Comparison of ENCODE assay signal across 8 cellular contexts in genomic region chr1:235648954-235649721, GRCh38. TPM values are rescaled to one million over a fixed set of nuclear protein-coding genes. Genes with fewer than 3 reads are reported as not detected.
DNase-seq lines count a peak whose midpoint lies in the region; ATAC-seq, FAIRE-seq and TF ChIP-seq lines count a peak whose summit lies in the region.

No MANE protein-coding gene starts in this region.

- TF ChIP-seq CTCF in GM10248 (IDR thresholded peaks at IDR 0.05; ENCODE audit: control extremely low read depth, extremely low read depth, low read depth, missing control alignments) (no peak), parathyroid adenoma (IDR thresholded peaks at IDR 0.05) (no peak)

- H3K9me2 ChIP-seq in Karpas-422 (replicated peaks; ENCODE audit: insufficient read depth, low read length): no peaks in the 10 kb centered on the region

- DNase-seq in GM10248 (ENCODE audit: extremely low spot score): peak; percentile 73
- peak; percentile 58 for DNase-seq in RPMI7951 (ENCODE audit: low read depth)
- peak; percentile 80 for DNase-seq in activated naive CD4-positive, alpha-beta T cell treated with anti-CD3 and anti-CD28 coated beads for 36 hours
- DNase-seq in glomerular visceral epithelial cell (ENCODE audit: extremely low spot score): peak; percentile 70
- DNase-seq in Karpas-422: no peak
- DNase-seq in RCC 7860 (ENCODE audit: low spot score): no peak

- H3K9me3 Mint-ChIP-seq in activated naive CD4-positive, alpha-beta T cell treated with anti-CD3 and anti-CD28 coated beads for 36 hours: peaks cover 7% of the 10 kb centered on the region

- H3K36me3 Mint-ChIP-seq in activated naive CD4-positive, alpha-beta T cell treated with anti-CD3 and anti-CD28 coated beads for 36 hours (ENCODE audit: low read depth): peaks cover 4% of the 10 kb centered on the region

- intact Hi-C loops in activated naive CD4-positive, alpha-beta T cell treated with anti-CD3 and anti-CD28 coated beads for 36 hours (cut with micrococcal nuclease): loop anchor here (10.0 kb wide), 1 partner anchor 416 kb away; the partner anchor contains the start of gene NID1

- H3K9me3 ChIP-seq in parathyroid adenoma (ENCODE audit: control insufficient read depth, low read length) (no peaks in the 10 kb centered on the region), Karpas-422 (ENCODE audit: low read length) (no peaks in the 10 kb centered on the region)

- H3K27ac ChIP-seq in parathyroid adenoma: peak overlapping the region; percentile 33
- H3K27ac ChIP-seq in Karpas-422 (ENCODE audit: low read length): no peak overlapping the region

- H3K27me3 Mint-ChIP-seq in activated naive CD4-positive, alpha-beta T cell treated with anti-CD3 and anti-CD28 coated beads for 36 hours (ENCODE audit: low read depth): peaks cover 70% of the 10 kb centered on the region

- POLR2A ChIA-PET in GM10248 (lab: Yijun Ruan, JAX): no interaction called here

- H3K4me1 Mint-ChIP-seq in activated naive CD4-positive, alpha-beta T cell treated with anti-CD3 and anti-CD28 coated beads for 36 hours (ENCODE audit: low read depth): peaks cover 11% of the 10 kb centered on the region

- CTCF ChIA-PET in GM10248 (lab: Yijun Ruan, JAX): no interaction called here
- CTCF ChIA-PET in activated naive CD4-positive, alpha-beta T cell treated with anti-CD3 and anti-CD28 coated beads for 36 hours (lab: Charles Lee): no interaction called here

- H3K27me3 ChIP-seq in parathyroid adenoma (ENCODE audit: control insufficient read depth, insufficient read depth, low read length) (no peaks in the 10 kb centered on the region), Karpas-422 (ENCODE audit: low read length) (no peaks in the 10 kb centered on the region)

- ATAC-seq in HG02885 (IDR thresholded peaks at IDR 0.05; ENCODE audit: poor library complexity, unreplicated experiment): peak; percentile 75

- FAIRE-seq in RCC 7860 (lab: Jason Lieb, UNC): no peak

- H3K9ac ChIP-seq in parathyroid adenoma (no peak overlapping the region), Karpas-422 (ENCODE audit: low read length) (no peak overlapping the region)

- H3K4me2 ChIP-seq in parathyroid adenoma (ENCODE audit: low read length) (peak overlapping the region; percentile 46), Karpas-422 (ENCODE audit: low read depth, low read length, poor library complexity, severe bottlenecking) (no peak overlapping the region)

- H3K4me1 ChIP-seq in parathyroid adenoma (peaks cover 4% of the 10 kb centered on the region), Karpas-422 (ENCODE audit: low read length) (no peaks in the 10 kb centered on the region)

- peak overlapping the region; percentile 63 for H2AFZ ChIP-seq in parathyroid adenoma
- no peak overlapping the region for H2AFZ ChIP-seq in Karpas-422 (ENCODE audit: low read length)

- H3K79me2 ChIP-seq in parathyroid adenoma (no peaks in the 10 kb centered on the region), Karpas-422 (ENCODE audit: low read length) (no peaks in the 10 kb centered on the region)

- no peaks in the 10 kb centered on the region for H4K20me1 ChIP-seq in Karpas-422 (ENCODE audit: insufficient read depth, low read depth, low read length)

- H3K4me3 Mint-ChIP-seq in activated naive CD4-positive, alpha-beta T cell treated with anti-CD3 and anti-CD28 coated beads for 36 hours: peak overlapping the region; percentile 81

- no peaks in the 10 kb centered on the region for H3K36me3 ChIP-seq in parathyroid adenoma (ENCODE audit: control insufficient read depth, insufficient read depth, low read length)
- H3K36me3 ChIP-seq in Karpas-422 (ENCODE audit: insufficient read depth, low read length): no peaks in the 10 kb centered on the region

- H3K27ac Mint-ChIP-seq in activated naive CD4-positive, alpha-beta T cell treated with anti-CD3 and anti-CD28 coated beads for 36 hours: no peak overlapping the region

- H3K4me3 ChIP-seq in parathyroid adenoma (ENCODE audit: low read depth, low read length) (no peak overlapping the region), Karpas-422 (ENCODE audit: low read length) (no peak overlapping the region)

RNA-seq across cellular contexts. Expression of gene GNG4, which starts 0.4 kb away (rescaled TPM):
- total RNA-seq in RPMI7951 (2014; rRNA removed; shearing (Covaris generic)): 2.0 and 2.4 TPM in 2 replicates
- under 1 TPM in 1 of 2 experiments, not detected in 1; 0.15 TPM for total RNA-seq in activated naive CD4-positive, alpha-beta T cell treated with anti-CD3 and anti-CD28 coated beads for 36 hours
- total RNA-seq in Karpas-422 (2014; rRNA removed; shearing (Covaris generic); ENCODE audit: low replicate concordance): not detected in 2 replicates

Comparison
In these comparisons a context has a peak if more than half of its experiments do, and no peak if none do; other contexts are left out.
1. DNase-seq: peak in GM10248 (single experiment), RPMI7951 (single experiment), activated naive CD4-positive, alpha-beta T cell treated with anti-CD3 and anti-CD28 coated beads for 36 hours (single experiment) and glomerular visceral epithelial cell (single experiment); none in Karpas-422 (single experiment) and RCC 7860 (single experiment).